11 cellular contexts compared by ENCODE assay signal in genomic region chr3:158355623-158356588, GRCh38.
A peak's percentile ranks its signal among the peaks of the same experiment; 100 is the strongest.
DNase-seq lines count a peak whose midpoint lies in the region; ATAC-seq, FAIRE-seq and TF ChIP-seq lines count a peak whose summit lies in the region.
"Had no signal": no experiment of that assay in that cellular context is flagged by ENCODE, and none has a peak within 500 bp of the region (broad histone marks: within the 10 kb centered on the region; RNA-seq: fewer than 3 reads in every experiment).

No MANE protein-coding gene starts in this region.

- no peaks in the 10 kb centered on the region for H3K27me3 ChIP-seq in transverse colon

- no peaks in the 10 kb centered on the region for H3K4me1 ChIP-seq in transverse colon

- FAIRE-seq in GM19239 (lab: Jason Lieb, UNC): peak; percentile 82
- FAIRE-seq in HTR-8/SVneo (lab: Jason Lieb, UNC): no peak

- no peak overlapping the region for H3K4me3 ChIP-seq in transverse colon

- 84 to 87% methylated on average over 4 of the region's 4 CpGs for WGBS in transverse colon (ENCODE audit: low coverage in 1 of 2), 2 donors

- DNase-seq in GM19239 (ENCODE audit: insufficient read length, low spot score) (no peak), transverse colon (no peak), GDM1 (lab: John Stamatoyannopoulos, UW) (no peak), HTR-8/SVneo (ENCODE audit: insufficient read length, low spot score) (no peak)
- no peak for DNase-seq in stimulated activated naive B cell treated with anti-CD40 and anti-IgM and Interleukin-4, amounts not matched to agents 10 μg/mL and 1 μg/mL and 100 μg/mL, for 72 hours
- DNase-seq: immature natural killer cell; NCI-H2081; stimulated activated CD4-positive, alpha-beta T cell treated with anti-CD3 and anti-CD28 coated beads, Interleukin-2, amount 100 ng/mL, for 48 hours had no signal

- no peak for TF ChIP-seq EP300 in transverse colon (IDR thresholded peaks at IDR 0.05; ENCODE audit: low read depth)

- no peak for TF ChIP-seq POLR2A in transverse colon (IDR thresholded peaks at IDR 0.05)

- peaks cover 10 to 28% of the 10 kb centered on the region in 2 donors for H3K4me1 Mint-ChIP-seq in stimulated activated naive B cell treated with anti-CD40 and anti-IgM and Interleukin-4, amounts not matched to agents 10 μg/mL and 1 μg/mL and 100 μg/mL, for 72 hours
- H3K4me1 Mint-ChIP-seq: neural crest cell had no signal

- H3K9me3 ChIP-seq in transverse colon: no peaks in the 10 kb centered on the region

- no peak overlapping the region for H3K27ac Mint-ChIP-seq in stimulated activated naive B cell treated with anti-CD40 and anti-IgM and Interleukin-4, amounts not matched to agents 10 μg/mL and 1 μg/mL and 100 μg/mL, for 72 hours
- H3K27ac Mint-ChIP-seq: immature natural killer cell had no signal

- no peak overlapping the region for H3K4me3 Mint-ChIP-seq in stimulated activated naive B cell treated with anti-CD40 and anti-IgM and Interleukin-4, amounts not matched to agents 10 μg/mL and 1 μg/mL and 100 μg/mL, for 72 hours
- H3K4me3 Mint-ChIP-seq: neural crest cell had no signal

- peaks cover 0 to 5% of the 10 kb centered on the region in 2 donors for H3K9me3 Mint-ChIP-seq in stimulated activated naive B cell treated with anti-CD40 and anti-IgM and Interleukin-4, amounts not matched to agents 10 μg/mL and 1 μg/mL and 100 μg/mL, for 72 hours
- H3K9me3 Mint-ChIP-seq: immature natural killer cell, neural crest cell had no signal

- peaks cover 16 to 22% of the 10 kb centered on the region in 2 donors for H3K36me3 Mint-ChIP-seq in stimulated activated naive B cell treated with anti-CD40 and anti-IgM and Interleukin-4, amounts not matched to agents 10 μg/mL and 1 μg/mL and 100 μg/mL, for 72 hours

- TF ChIP-seq CTCF in transverse colon (IDR thresholded peaks at IDR 0.05): no peak

- H3K36me3 ChIP-seq in transverse colon: no peaks in the 10 kb centered on the region

- no peaks in the 10 kb centered on the region for H3K27me3 Mint-ChIP-seq in stimulated activated naive B cell treated with anti-CD40 and anti-IgM and Interleukin-4, amounts not matched to agents 10 μg/mL and 1 μg/mL and 100 μg/mL, for 72 hours

- in situ Hi-C loops in transverse colon (cut with MboI; ENCODE audit: low pct_ligation_motif_present in 1 of 4, low pct_unique_long_range_greater_than_20kb in 1 of 4, low sequenced_read_pairs in 3 of 4): no loop called here

- peak; percentile 88 for ATAC-seq in HG02642 (IDR thresholded peaks at IDR 0.05; ENCODE audit: poor library complexity, unreplicated experiment)
- ATAC-seq in HG03457 (IDR thresholded peaks at IDR 0.05; ENCODE audit: unreplicated experiment): peak; percentile 82
- ATAC-seq in stimulated activated naive B cell treated with anti-CD40 and anti-IgM and Interleukin-4, amounts not matched to agents 10 μg/mL and 1 μg/mL and 100 μg/mL, for 72 hours (replicated peaks): peak; percentile 76 to 84

- no peak overlapping the region for H3K27ac ChIP-seq in transverse colon

- intact Hi-C loops in transverse colon (cut with DNase I; ENCODE audit: low total_unique reads): no loop called here
